In the genomic region with DNA sequence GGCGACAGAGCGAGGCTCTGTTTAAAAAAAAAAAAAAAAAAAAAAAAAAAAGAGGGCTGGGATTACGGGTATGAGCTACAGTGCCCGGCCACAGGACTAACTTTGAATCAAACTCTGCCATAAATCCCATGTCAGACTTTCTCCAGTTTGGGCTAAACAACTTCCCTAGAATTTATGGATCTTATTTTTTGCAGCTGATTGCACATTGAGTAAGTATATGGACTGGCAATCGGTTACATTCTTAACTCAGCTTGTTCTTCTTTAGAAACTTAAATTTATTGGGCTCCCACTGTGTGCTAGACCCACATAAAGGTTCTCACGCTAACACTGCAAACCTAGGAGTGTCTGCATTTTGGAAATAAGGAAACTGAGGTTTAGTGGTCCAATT, we compare ENCODE assay signal across 8 cellular contexts. TPM values are rescaled to one million over a fixed set of nuclear protein-coding genes. Genes with fewer than 3 reads are reported as not detected.
DNase-seq lines count a peak whose midpoint lies in the region; TF ChIP-seq lines count a peak whose summit lies in the region.

No MANE protein-coding gene starts in this region.

- peak overlapping the region; percentile 83 for H3K4me3 Mint-ChIP-seq in T-helper 2 cell treated with Interferon-gamma antibody and Interleukin-4, amounts not matched to agents 5 μg/mL and 100 μg/mL, for 36 hours

- H3K36me3 ChIP-seq in adipocyte (ENCODE audit: control insufficient read depth, insufficient read depth, low read length, severe bottlenecking) (no peaks in the 10 kb centered on the region), testis (ENCODE audit: low read depth, missing control alignments) (no peaks in the 10 kb centered on the region)

- peak overlapping the region; percentile 94 for H3K9ac ChIP-seq in adipocyte (ENCODE audit: low read length)

- H3K27me3 ChIP-seq in adipocyte (replicated peaks; ENCODE audit: control insufficient read depth, insufficient read depth, low read length) (no peaks in the 10 kb centered on the region), layer of hippocampus (ENCODE audit: control insufficient read depth, insufficient read depth, low read length) (no peaks in the 10 kb centered on the region), testis (no peaks in the 10 kb centered on the region)

- no peak for TF ChIP-seq POLR2A in testis (IDR thresholded peaks at IDR 0.05)

- WGBS in testis, 2 donors, result 47 to 56% methylated on average over 6 of the region's 6 CpGs

- H3K36me3 Mint-ChIP-seq in T-helper 2 cell treated with Interferon-gamma antibody and Interleukin-4, amounts not matched to agents 5 μg/mL and 100 μg/mL, for 36 hours (ENCODE audit: low read depth), result peaks cover 33% of the 10 kb centered on the region

- H3K27ac ChIP-seq in layer of hippocampus (ENCODE audit: low read depth, low read length) (peak overlapping the region; percentile 97), testis (peak overlapping the region; percentile 87 to 98)

- no peaks in the 10 kb centered on the region for H3K27me3 Mint-ChIP-seq in T-helper 2 cell treated with Interferon-gamma antibody and Interleukin-4, amounts not matched to agents 5 μg/mL and 100 μg/mL, for 36 hours (ENCODE audit: low read depth)

- H3K9me3 ChIP-seq in adipocyte (ENCODE audit: control insufficient read depth, low read length) (no peaks in the 10 kb centered on the region), testis (no peaks in the 10 kb centered on the region)

- no peak for TF ChIP-seq CTCF in testis (IDR thresholded peaks at IDR 0.05)

- peak overlapping the region; percentile 88 for H3K4me3 ChIP-seq in adipocyte (ENCODE audit: low read length)
- peak overlapping the region; percentile 65 to 77 for H3K4me3 ChIP-seq in testis

- H3K4me1 Mint-ChIP-seq in T-helper 2 cell treated with Interferon-gamma antibody and Interleukin-4, amounts not matched to agents 5 μg/mL and 100 μg/mL, for 36 hours (ENCODE audit: low read depth), result peaks cover 46% of the 10 kb centered on the region

- H3K9me3 Mint-ChIP-seq in T-helper 2 cell treated with Interferon-gamma antibody and Interleukin-4, amounts not matched to agents 5 μg/mL and 100 μg/mL, for 36 hours, result no peaks in the 10 kb centered on the region

- H3K4me1 ChIP-seq in adipocyte (ENCODE audit: control insufficient read depth, insufficient read depth, low read length), result peaks cover 24% of the 10 kb centered on the region
- H3K4me1 ChIP-seq in testis, result peaks cover 7% of the 10 kb centered on the region

- no peak for DNase-seq in T-helper 2 cell treated with Interferon-gamma antibody and Interleukin-4, amounts not matched to agents 5 μg/mL and 100 μg/mL, for 36 hours (ENCODE audit: low spot score)
- DNase-seq in T-helper 2 cell (no peak), adipocyte (ENCODE audit: low read depth) (no peak), testis (peak; percentile 5), SK-N-DZ (ENCODE audit: low spot score) (no peak), SKM-1 (lab: John Stamatoyannopoulos, UW; ENCODE audit: unreplicated experiment) (no peak), NAMALWA (ENCODE audit: low spot score) (no peak)

- H3K27ac Mint-ChIP-seq in T-helper 2 cell treated with Interferon-gamma antibody and Interleukin-4, amounts not matched to agents 5 μg/mL and 100 μg/mL, for 36 hours, result peak overlapping the region; percentile 89

- intact Hi-C loops in testis (cut with DNase I; ENCODE audit: low total_unique reads), result no loop called here

RNA-seq across cellular contexts. Expression of a gene that starts 0.8 kb away (rescaled TPM):
- 10 to 100 TPM; 23.3 to 34.9 TPM for total RNA-seq in testis
- polyA plus RNA-seq in testis (ENCODE audit: insufficient read depth, low read depth, low replicate concordance), result 15.3 TPM
- polyA plus RNA-seq in SK-N-DZ (2014; cell fraction: cytosol; rRNA removed), result 82.6 and 84.8 TPM in 2 replicates
- polyA plus RNA-seq in SK-N-DZ (2014; cell fraction: nucleus; rRNA removed), result 39.3 and 45.5 TPM in 2 replicates

RNA-seq across cellular contexts. Expression of a gene that starts 39.8 kb away (rescaled TPM):
- total RNA-seq in testis, result 10 to 100 TPM; 17.0 to 25.0 TPM
- polyA plus RNA-seq in testis (ENCODE audit: insufficient read depth, low read depth, low replicate concordance), result 12.2 TPM
- 0.22 and 2.0 TPM in 2 replicates for polyA plus RNA-seq in SK-N-DZ (2014; cell fraction: cytosol; rRNA removed)
- polyA plus RNA-seq in SK-N-DZ (2014; cell fraction: nucleus; rRNA removed), result 2.7 and 4.9 TPM in 2 replicates
